In the genomic region with DNA sequence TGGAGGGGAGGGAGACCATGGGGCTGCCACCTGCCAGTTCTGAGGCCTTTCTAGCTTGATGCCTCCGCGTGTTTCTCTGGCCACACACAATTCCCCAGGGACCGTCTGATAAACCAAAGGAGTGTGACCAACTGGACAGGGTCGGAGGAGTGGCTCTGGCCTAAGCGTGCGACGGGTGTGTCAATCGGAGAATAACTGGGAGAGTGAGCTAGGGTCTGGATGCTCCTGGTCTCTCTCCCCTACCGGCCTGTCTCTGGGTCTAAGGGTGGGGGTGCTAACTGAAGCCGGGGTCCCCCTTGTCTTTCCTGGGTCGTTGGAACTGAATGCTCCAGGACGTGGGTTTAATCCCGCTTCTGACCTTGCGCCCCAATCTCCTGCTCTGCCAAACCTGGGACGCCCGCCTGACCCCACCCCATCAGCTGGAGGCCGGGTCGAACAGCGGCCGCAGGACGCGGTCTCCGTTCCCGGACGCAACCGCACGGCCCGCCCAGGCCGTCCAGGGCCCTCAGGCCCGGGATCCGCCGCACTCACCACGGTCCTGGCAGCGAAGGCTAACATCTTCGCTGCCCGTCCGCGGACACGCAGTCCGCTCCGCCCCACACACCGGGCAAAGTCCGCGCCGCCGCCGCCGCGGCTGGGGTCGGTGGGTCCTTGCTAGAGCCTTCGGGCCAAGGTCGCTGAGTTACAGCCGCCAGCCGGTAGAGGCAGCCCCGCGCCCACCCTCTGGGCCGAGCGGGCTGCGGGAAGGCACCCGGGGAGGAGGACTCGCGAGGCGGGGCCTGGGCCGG, we compare ENCODE assay signal across 8 cellular contexts. TPM values are rescaled to one million over a fixed set of nuclear protein-coding genes. Genes with fewer than 3 reads are reported as not detected.
A peak's percentile ranks its signal among the peaks of the same experiment; 100 is the strongest.
DNase-seq lines count a peak whose midpoint lies in the region; ATAC-seq and TF ChIP-seq lines count a peak whose summit lies in the region.

No MANE protein-coding gene starts in this region.

- peak overlapping the region; percentile 81 for H3K9ac ChIP-seq in ES-I3 (ENCODE audit: low read depth, low read length)
- peak overlapping the region; percentile 84 for H3K9ac ChIP-seq in endocrine pancreas (ENCODE audit: control insufficient read depth, insufficient read depth, low read length)
- peak overlapping the region; percentile 73 for H3K9ac ChIP-seq in muscle layer of colon (ENCODE audit: low read length)

- CTCF ChIA-PET in HEK293 (lab: Yijun Ruan, JAX): interaction anchor here (2.1 kb wide), 1 partner anchor 13 kb away, joined by 6 read pairs; no protein-coding TSS in a partner anchor

- ATAC-seq in GM19351 (IDR thresholded peaks at IDR 0.05; ENCODE audit: unreplicated experiment): no peak

- H3K9me3 ChIP-seq in ES-I3 (ENCODE audit: control insufficient read depth, insufficient read depth, low read length) (no peaks in the 10 kb centered on the region), HEK293 (ENCODE audit: control insufficient read depth, insufficient read depth, low read depth, low read length) (no peaks in the 10 kb centered on the region), SJCRH30 (replicated peaks) (no peaks in the 10 kb centered on the region), endocrine pancreas (ENCODE audit: control insufficient read depth, low read length) (no peaks in the 10 kb centered on the region), muscle layer of colon (ENCODE audit: low read length) (no peaks in the 10 kb centered on the region)

- H3K4me1 ChIP-seq in ES-I3 (ENCODE audit: insufficient read depth, low read length) (no peaks in the 10 kb centered on the region), HEK293 (ENCODE audit: control insufficient read depth, insufficient read depth, low read length) (peaks cover 4% of the 10 kb centered on the region; the same call in 1 of the 2 replicates), SJCRH30 (peaks cover 5% of the 10 kb centered on the region; the same call in 1 of the 2 replicates), endocrine pancreas (ENCODE audit: control insufficient read depth, insufficient read depth, low read length) (no peaks in the 10 kb centered on the region), muscle layer of colon (ENCODE audit: insufficient read depth, low read length) (peaks cover 17% of the 10 kb centered on the region)

- peak overlapping the region; percentile 58 for H3K4me3 ChIP-seq in HEK293 (ENCODE audit: low read depth, low read length)
- H3K4me3 ChIP-seq in SJCRH30: peak overlapping the region; percentile 82
- peak overlapping the region; percentile 5 for H3K4me3 ChIP-seq in endocrine pancreas (ENCODE audit: control insufficient read depth, insufficient read depth, low read length)
- peak overlapping the region; percentile 84 to 92 for H3K4me3 ChIP-seq in muscle layer of colon (ENCODE audit: low read depth in 1 of 2, low read length in 2 of 2)

- peak overlapping the region; percentile 31; the same call in 1 of the 2 replicates for H3K27ac ChIP-seq in HEK293 (ENCODE audit: extremely low read depth, low read depth, low read length)
- H3K27ac ChIP-seq in SJCRH30: peak overlapping the region; percentile 90
- peak overlapping the region; percentile 73 for H3K27ac ChIP-seq in muscle layer of colon (ENCODE audit: low read depth, low read length)

- POLR2A ChIA-PET in HEK293 (lab: Yijun Ruan, JAX): interaction anchor here (0.6 to 3.7 kb wide), 5 partner anchors 15 to 516 kb away, joined by 3 to 23 read pairs (median 5); partner anchors contain the start of genes DOLPP1 and NTMT1

- TF ChIP-seq CTCF in HEK293 (tag by site-specific recombination; IDR thresholded peaks at IDR 0.05): no peak

- no peaks in the 10 kb centered on the region for H3K36me3 ChIP-seq in ES-I3 (ENCODE audit: insufficient read depth, low read length)
- peaks cover 0 to 8% of the 10 kb centered on the region in 2 experiments; a peak in 2 of 3 replicates for H3K36me3 ChIP-seq in HEK293 (ENCODE audit: control insufficient read depth in 2 of 2, insufficient read depth in 1 of 2, low read length in 2 of 2)
- no peaks in the 10 kb centered on the region for H3K36me3 ChIP-seq in SJCRH30
- H3K36me3 ChIP-seq in endocrine pancreas (ENCODE audit: control insufficient read depth, insufficient read depth, low read length): no peaks in the 10 kb centered on the region
- H3K36me3 ChIP-seq in muscle layer of colon (ENCODE audit: insufficient read depth, low read length): peaks cover 14% of the 10 kb centered on the region

- H3K27me3 ChIP-seq in SJCRH30: no peaks in the 10 kb centered on the region
- no peaks in the 10 kb centered on the region for H3K27me3 ChIP-seq in endocrine pancreas (ENCODE audit: control insufficient read depth, insufficient read depth, low read length)
- no peaks in the 10 kb centered on the region for H3K27me3 ChIP-seq in muscle layer of colon (ENCODE audit: control insufficient read depth in 1 of 2, insufficient read depth in 2 of 2, low read length in 2 of 2)

- DNase-seq in SJCRH30: peak; percentile 57 to 64
- no peak for DNase-seq in medulla oblongata (ENCODE audit: extremely low spot score)
- DNase-seq in D341Med (ENCODE audit: low spot score): no peak

TF ChIP-seq in HEK293, 187 proteins besides CTCF, POLR2A, EP300 and RAD21 (continues in another document):
- TF ChIP-seq GLIS2 (tag by site-specific recombination; IDR thresholded peaks at IDR 0.05) (peak; percentile 42; the same call in 1 of the 2 replicates), ZNF791 (tag by site-specific recombination; IDR thresholded peaks at IDR 0.05) (no peak), BCL6B (tag by site-specific recombination; IDR thresholded peaks at IDR 0.05) (no peak), ZNF335 (tag by site-specific recombination; conservative IDR thresholded peaks at IDR 0.05) (peak; percentile 92), ZNF16 (tag by site-specific recombination; IDR thresholded peaks at IDR 0.05; ENCODE audit: low read depth) (no peak), ZNF561 (tag by site-specific recombination; IDR thresholded peaks at IDR 0.05; ENCODE audit: borderline replicate concordance) (peak; percentile 18; the same call in 1 of the 2 replicates), ZNF670 (tag by site-specific recombination; IDR thresholded peaks at IDR 0.05; ENCODE audit: low read depth) (no peak), MZF1 (tag by site-specific recombination; IDR thresholded peaks at IDR 0.05; ENCODE audit: borderline replicate concordance) (no peak), KLF17 (tag by site-specific recombination; IDR thresholded peaks at IDR 0.05) (no peak), MEIS1 (CRISPR knock-in tag; IDR thresholded peaks at IDR 0.05; ENCODE audit: borderline replicate concordance) (no peak), ZBTB20 (tag by site-specific recombination; IDR thresholded peaks at IDR 0.05) (peak; percentile 96)
- TF ChIP-seq, protein P1, sequence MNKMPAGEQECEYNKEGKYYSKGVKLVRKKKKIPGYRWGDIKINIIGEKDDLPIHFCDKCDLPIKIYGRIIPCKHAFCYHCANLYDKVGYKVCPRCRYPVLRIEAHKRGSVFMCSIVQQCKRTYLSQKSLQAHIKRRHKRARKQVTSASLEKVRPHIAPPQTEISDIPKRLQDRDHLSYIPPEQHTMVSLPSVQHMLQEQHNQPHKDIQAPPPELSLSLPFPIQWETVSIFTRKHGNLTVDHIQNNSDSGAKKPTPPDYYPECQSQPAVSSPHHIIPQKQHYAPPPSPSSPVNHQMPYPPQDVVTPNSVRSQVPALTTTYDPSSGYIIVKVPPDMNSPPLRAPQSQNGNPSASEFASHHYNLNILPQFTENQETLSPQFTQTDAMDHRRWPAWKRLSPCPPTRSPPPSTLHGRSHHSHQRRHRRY (tag by site-specific recombination; IDR thresholded peaks at IDR 0.05): no peak
- TF ChIP-seq, protein P2, sequence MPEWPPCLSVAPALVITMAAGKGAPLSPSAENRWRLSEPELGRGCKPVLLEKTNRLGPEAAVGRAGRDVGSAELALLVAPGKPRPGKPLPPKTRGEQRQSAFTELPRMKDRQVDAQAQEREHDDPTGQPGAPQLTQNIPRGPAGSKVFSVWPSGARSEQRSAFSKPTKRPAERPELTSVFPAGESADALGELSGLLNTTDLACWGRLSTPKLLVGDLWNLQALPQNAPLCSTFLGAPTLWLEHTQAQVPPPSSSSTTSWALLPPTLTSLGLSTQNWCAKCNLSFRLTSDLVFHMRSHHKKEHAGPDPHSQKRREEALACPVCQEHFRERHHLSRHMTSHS (tag by site-specific recombination; IDR thresholded peaks at IDR 0.05): no peak
- TF ChIP-seq, protein P3, sequence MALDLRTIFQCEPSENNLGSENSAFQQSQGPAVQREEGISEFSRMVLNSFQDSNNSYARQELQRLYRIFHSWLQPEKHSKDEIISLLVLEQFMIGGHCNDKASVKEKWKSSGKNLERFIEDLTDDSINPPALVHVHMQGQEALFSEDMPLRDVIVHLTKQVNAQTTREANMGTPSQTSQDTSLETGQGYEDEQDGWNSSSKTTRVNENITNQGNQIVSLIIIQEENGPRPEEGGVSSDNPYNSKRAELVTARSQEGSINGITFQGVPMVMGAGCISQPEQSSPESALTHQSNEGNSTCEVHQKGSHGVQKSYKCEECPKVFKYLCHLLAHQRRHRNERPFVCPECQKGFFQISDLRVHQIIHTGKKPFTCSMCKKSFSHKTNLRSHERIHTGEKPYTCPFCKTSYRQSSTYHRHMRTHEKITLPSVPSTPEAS (tag by site-specific recombination; IDR thresholded peaks at IDR 0.05): no peak

RNA-seq across cellular contexts. Expression of gene CRAT, which starts 0.4 kb away (rescaled TPM):
- total RNA-seq in SJCRH30 (2014; rRNA removed; shearing (Covaris generic)): 13.9 and 15.2 TPM in 2 replicates

RNA-seq across cellular contexts. Expression of gene PTPA, which starts 1.1 kb away (rescaled TPM):
- total RNA-seq in SJCRH30 (2014; rRNA removed; shearing (Covaris generic)): 79.7 and 81.8 TPM in 2 replicates

RNA-seq across cellular contexts. Expression of gene DOLPP1, which starts 29.2 kb away (rescaled TPM):
- 39.0 and 42.7 TPM in 2 replicates for total RNA-seq in SJCRH30 (2014; rRNA removed; shearing (Covaris generic))

Comparison
In these comparisons a context has a peak if more than half of its experiments do, and no peak if none do; other contexts are left out.
1. H3K27ac ChIP-seq: peak in every context shown above with its lines; median percentile 90 in SJCRH30; 73 in muscle layer of colon; 31 in HEK293.
2. H3K4me3 ChIP-seq: peak in every context shown above with its lines; median percentile 88 in muscle layer of colon; 82 in SJCRH30; 58 in HEK293; 5 in endocrine pancreas.
3. DNase-seq: peak in SJCRH30 (2 of 2); none in medulla oblongata (single experiment) and D341Med (single experiment).
4. Peak in every context shown above with its lines, with median percentiles within 50 percentile points of each other: H3K9ac ChIP-seq.